In genomic region chr3:143821862-143822261, GRCh38 we compare ENCODE assay signal across 29 cellular contexts. TPM values are rescaled to one million over a fixed set of nuclear protein-coding genes. Genes with fewer than 3 reads are reported as not detected.
DNase-seq lines count a peak whose midpoint lies in the region; ATAC-seq, FAIRE-seq and TF ChIP-seq lines count a peak whose summit lies in the region.
"Had no signal": no experiment of that assay in that cellular context is flagged by ENCODE, and none has a peak within 500 bp of the region (broad histone marks: within the 10 kb centered on the region; RNA-seq: fewer than 3 reads in every experiment).

No MANE protein-coding gene starts in this region.

- CTCF ChIA-PET in GM12878 (lab: Yijun Ruan, JAX) = interaction anchor here (1.2 kb wide), 1 partner anchor 10 kb away, joined by 3 read pairs; no protein-coding TSS in a partner anchor

- no peak overlapping the region for H3K27ac ChIP-seq in GM12878 (ENCODE audit: control insufficient read depth, insufficient read depth)
- H3K27ac ChIP-seq: foreskin keratinocyte, parathyroid adenoma, right atrium auricular region had no signal

- no peak for TF ChIP-seq POLR2A in GM12878 (IDR thresholded peaks at IDR 0.05; ENCODE audit: low read depth, low read length)

- no peak overlapping the region for H3K4me3 Mint-ChIP-seq in CD14-positive monocyte
- H3K4me3 Mint-ChIP-seq in nephron progenitor cell = no peak overlapping the region
- H3K4me3 Mint-ChIP-seq: naive thymus-derived CD4-positive, alpha-beta T cell had no signal

- DNase-seq in CD14-positive monocyte (ENCODE audit: low spot score) = no peak
- DNase-seq in GM12878 (ENCODE audit: low read depth, low spot score) = no peak
- DNase-seq in nephron progenitor cell = no peak
- DNase-seq in ACHN = no peak
- DNase-seq in left ventricle myocardium superior = no peak
- no peak for DNase-seq in DMS79 treated with DMSO at 0.1 percent for 48 hours (lab: John Stamatoyannopoulos, UW)
- no peak for DNase-seq in epidermal melanocyte (ENCODE audit: insufficient read length, low spot score)
- DNase-seq: activated CD4-positive, alpha-beta T cell treated with anti-CD3 and anti-CD28 coated beads for 4 hours; activated CD8-positive, alpha-beta memory T cell treated with anti-CD3 and anti-CD28 coated beads, Interleukin-2, amount 50 U/mL, for 48 hours; activated effector memory CD4-positive, alpha-beta T cell treated with Interleukin-2 at 50 U/mL for 16 hours; cerebellar nuclear complex; DMS53; effector CD4-positive, alpha-beta T cell; erythroblast; foreskin keratinocyte; GF-D8; Karpas-422; naive thymus-derived CD4-positive, alpha-beta T cell; NCI-H187; NCI-H69; stimulated activated naive CD4-positive, alpha-beta T cell treated with Interleukin-2 at 50 U/mL for 16 hours; T-helper 2 cell had no signal

- ATAC-seq in GM19395 (IDR thresholded peaks at IDR 0.05; ENCODE audit: unreplicated experiment) (peak; percentile 44), GM12878 (no peak; the same call in 1 of the 3 replicates), left ventricle myocardium superior (no peak)
- ATAC-seq: foreskin keratinocyte; left colon; naive thymus-derived CD4-positive, alpha-beta T cell had no signal

- WGBS in GM12878 (ENCODE audit: insufficient coverage, insufficient replicate concordance, low lambda C conversion rate, missing lambda C conversion rate) = 70% methylated on average over 4 of the region's 4 CpGs

- POLR2A ChIA-PET in GM12878 (lab: Charles Lee) = no interaction called here

- H2AFZ ChIP-seq in GM12878 (ENCODE audit: control insufficient read depth, low read depth, low read length) = peak overlapping the region; percentile 12; the same call in 1 of the 2 replicates
- H2AFZ ChIP-seq: parathyroid adenoma had no signal

- no peak for TF ChIP-seq RAD21 in GM12878 (IDR thresholded peaks at IDR 0.05; ENCODE audit: insufficient read depth, low read depth, low read length)

- RAD21 ChIA-PET in GM12878 (lab: Charles Lee; ENCODE audit: unreplicated experiment) = no interaction called here

- FAIRE-seq in GM12878 (lab: Jason Lieb, UNC) = no peak
- FAIRE-seq: GM18507, H1 had no signal

- intact Hi-C loops in CD14-positive monocyte (cut with micrococcal nuclease) = no loop called here
- intact Hi-C loops in GM12878 (cut with micrococcal nuclease; ENCODE audit: unreplicated experiment) = no loop called here
- intact Hi-C loops in left ventricle myocardium superior (cut with micrococcal nuclease) = no loop called here

- peaks cover 21% of the 10 kb centered on the region for H3K4me1 ChIP-seq in GM12878 (ENCODE audit: control insufficient read depth, insufficient read depth, low read length)
- H3K4me1 ChIP-seq: foreskin keratinocyte, parathyroid adenoma had no signal

- no peak overlapping the region for H3K9ac ChIP-seq in GM12878 (ENCODE audit: control insufficient read depth, insufficient read depth, low read length)
- H3K9ac ChIP-seq: parathyroid adenoma had no signal

- no peaks in the 10 kb centered on the region for H3K27me3 Mint-ChIP-seq in CD14-positive monocyte (ENCODE audit: low read depth in 3 of 3)
- H3K27me3 Mint-ChIP-seq in nephron progenitor cell (ENCODE audit: low read depth, poor library complexity) = peaks cover 4% of the 10 kb centered on the region
- H3K27me3 Mint-ChIP-seq: naive thymus-derived CD4-positive, alpha-beta T cell had no signal

- no peak for TF ChIP-seq EP300 in GM12878 (IDR thresholded peaks at IDR 0.05; ENCODE audit: borderline replicate concordance in 1 of 2, control insufficient read depth in 1 of 2, low read depth in 2 of 2, low read length in 2 of 2)

- no peaks in the 10 kb centered on the region for H4K20me1 ChIP-seq in GM12878 (ENCODE audit: control insufficient read depth, insufficient read depth)

- SMC1A ChIA-PET in GM12878 (lab: Charles Lee; ENCODE audit: uncharacterized antibody, unreplicated experiment) = no interaction called here

- peaks cover 4 to 10% of the 10 kb centered on the region in 2 donors for H3K36me3 Mint-ChIP-seq in CD14-positive monocyte
- peaks cover 8% of the 10 kb centered on the region for H3K36me3 Mint-ChIP-seq in nephron progenitor cell (ENCODE audit: low read depth)

- H3K9me3 Mint-ChIP-seq in CD14-positive monocyte (peaks cover 0 to 2% (median 0%) of the 10 kb centered on the region in 7 donors), nephron progenitor cell (no peaks in the 10 kb centered on the region)

- no peak overlapping the region for H3K4me2 ChIP-seq in GM12878 (ENCODE audit: control insufficient read depth, insufficient read depth)

- no peak overlapping the region for H3K4me3 ChIP-seq in GM12878
- H3K4me3 ChIP-seq: right atrium auricular region, tibial nerve had no signal

- H3K36me3 ChIP-seq in GM12878 (ENCODE audit: control insufficient read depth in 2 of 2, insufficient read depth in 2 of 2, low read length in 1 of 2) = no peaks in the 10 kb centered on the region
- H3K36me3 ChIP-seq: right atrium auricular region, tibial nerve had no signal

- H3K27ac Mint-ChIP-seq in CD14-positive monocyte (peak overlapping the region; percentile 30 to 84 (median 63)), nephron progenitor cell (peak overlapping the region; percentile 98)
- H3K27ac Mint-ChIP-seq: naive thymus-derived CD4-positive, alpha-beta T cell had no signal

- no peaks in the 10 kb centered on the region for H3K79me2 ChIP-seq in GM12878 (ENCODE audit: control insufficient read depth, insufficient read depth, low read length)
- H3K79me2 ChIP-seq: parathyroid adenoma had no signal

- TF ChIP-seq CTCF in CD14-positive monocyte (IDR thresholded peaks at IDR 0.05) (no peak), GM12878 (IDR thresholded peaks at IDR 0.05 in 2 of 3, conservative IDR thresholded peaks at IDR 0.05 in 1 of 3; ENCODE audit: control insufficient read depth in 2 of 3, extremely low read depth in 1 of 3, insufficient read depth in 1 of 3, low read depth in 3 of 3, low read length in 3 of 3) (no peak), nephron progenitor cell (IDR thresholded peaks at IDR 0.05) (no peak)

- in situ Hi-C loops in GM12878 (cut with MboI) = no loop called here
- in situ Hi-C loops in ACHN (cut with HindIII; ENCODE audit: low pct_ligation_motif_present, low pct_unique_long_range_greater_than_20kb, low sequenced_read_pairs) = no loop called here

- peaks cover 2% of the 10 kb centered on the region; the same call in 2 of the 3 replicates for H3K9me3 ChIP-seq in GM12878 (replicated peaks; ENCODE audit: control insufficient read depth, insufficient read depth, low read length)
- H3K9me3 ChIP-seq: right atrium auricular region, tibial nerve had no signal

- no TSS peak for BruUV-seq in GM12878 (replicated peaks; lab: Mats Ljungman, UMichigan)

- no peaks in the 10 kb centered on the region for H3K27me3 ChIP-seq in GM12878 (replicated peaks in 1 of 2; ENCODE audit: control insufficient read depth in 2 of 2, insufficient read depth in 2 of 2, low read length in 1 of 2)
- H3K27me3 ChIP-seq: foreskin keratinocyte, right atrium auricular region, tibial nerve had no signal

- H3K4me1 Mint-ChIP-seq in CD14-positive monocyte = peaks cover 63% of the 10 kb centered on the region
- peaks cover 40% of the 10 kb centered on the region for H3K4me1 Mint-ChIP-seq in nephron progenitor cell

TF ChIP-seq in GM12878, 131 proteins besides CTCF, POLR2A, EP300 and RAD21:
- TF ChIP-seq RUNX3 (IDR thresholded peaks at IDR 0.05; ENCODE audit: low read length) (peak; percentile 49; the same call in 1 of the 2 replicates), ATF7 (IDR thresholded peaks at IDR 0.05; ENCODE audit: low read depth) (no peak), TCF7 (IDR thresholded peaks at IDR 0.05; ENCODE audit: borderline replicate concordance) (peak; percentile 69)

RNA-seq across cellular contexts. Expression of gene SLC9A9, which starts 26.4 kb away (rescaled TPM):
- polyA plus RNA-seq in CD14-positive monocyte (10 to 100 TPM; 27.0 to 32.8 TPM), GM12878 (2011; rRNA removed) (3.5 and 5.3 TPM in 2 replicates), GM12878 (2014; fragmentation: Illumina TruSeq; extraction: Trizol) (8.2 and 10.3 TPM in 2 replicates), GM12878 (2014; fragmentation: Nextera tagmentation; extraction: Ambion mirVana) (10 to 100 TPM; 10.7 to 14.2 TPM), GM12878 (2014; rRNA removed) (6.3 and 8.1 TPM in 2 replicates), GM12878 (2016; fragmentation: Nextera tagmentation; extraction: Ambion mirVana) (10 to 100 TPM; 12.5 to 13.2 TPM)
- 54.3 and 56.4 TPM in 2 replicates for total RNA-seq in GM12878 (2013; cell fraction: nucleolus; rRNA removed)
- total RNA-seq in GM12878 (2014; rRNA removed) (8.9 and 11.5 TPM in 2 replicates), GM12878 (2014; rRNA removed; fragmentation: Illumina TruSeq; extraction: Trizol) (9.7 and 13.6 TPM in 2 replicates), GM12878 (2021) (7.4 and 8.8 TPM in 2 replicates), left ventricle myocardium superior (5.6 TPM)
- polyA plus RNA-seq in GM12878 (2011; ENCODE audit: low read depth) = 11.7 TPM
- polyA plus RNA-seq in GM12878 (2011; cell fraction: cytosol; rRNA removed) = 1.6 and 3.1 TPM in 2 replicates
- 2.0 and 3.0 TPM in 2 replicates for polyA plus RNA-seq in GM12878 (2011; cell fraction: nucleus; rRNA removed)
- 6.7 and 8.2 TPM in 2 replicates for polyA plus RNA-seq in GM12878 (2012)
- polyA minus RNA-seq in GM12878 (2011; rRNA and poly(A)+ RNA removed) = 9.3 and 11.1 TPM in 2 replicates
- 0.67 and 1.7 TPM in 2 replicates for polyA minus RNA-seq in GM12878 (2011; cell fraction: cytosol; rRNA and poly(A)+ RNA removed)
- 11.0 and 12.1 TPM in 2 replicates for polyA minus RNA-seq in GM12878 (2011; cell fraction: nucleus; rRNA and poly(A)+ RNA removed)
